ENCODE assay signal across 21 cellular contexts in genomic region chr6:148306287-148306686, GRCh38. TPM values are rescaled to one million over a fixed set of nuclear protein-coding genes. Genes with fewer than 3 reads are reported as not detected.
DNase-seq lines count a peak whose midpoint lies in the region; ATAC-seq and TF ChIP-seq lines count a peak whose summit lies in the region.
"Had no signal": no experiment of that assay in that cellular context is flagged by ENCODE, and none has a peak within 500 bp of the region (broad histone marks: within the 10 kb centered on the region; RNA-seq: fewer than 3 reads in every experiment).

No MANE protein-coding gene starts in this region.

- H3K9ac ChIP-seq in GM23248 (no peak overlapping the region), fibroblast of lung (ENCODE audit: insufficient read depth, low read length) (no peak overlapping the region), smooth muscle cell (ENCODE audit: low read depth) (no peak overlapping the region)

- H3K4me1 ChIP-seq in GM23248 (ENCODE audit: insufficient read depth) (peaks cover 57% of the 10 kb centered on the region), Panc1 (ENCODE audit: control insufficient read depth, insufficient read depth, low read length) (no peaks in the 10 kb centered on the region), fibroblast of lung (ENCODE audit: control insufficient read depth, extremely low read depth, insufficient read depth, low read length) (peaks cover 8% of the 10 kb centered on the region), smooth muscle cell (ENCODE audit: low read depth) (peaks cover 3% of the 10 kb centered on the region)
- H3K4me1 ChIP-seq: adrenal gland, gastroesophageal sphincter had no signal

- H3K9me3 ChIP-seq in GM23248 (ENCODE audit: low read depth), result no peaks in the 10 kb centered on the region
- H3K9me3 ChIP-seq in Panc1 (ENCODE audit: control insufficient read depth, insufficient read depth, low read depth, low read length), result no peaks in the 10 kb centered on the region
- H3K9me3 ChIP-seq in fibroblast of lung (ENCODE audit: control insufficient read depth, insufficient read depth, low read depth, low read length), result no peaks in the 10 kb centered on the region
- H3K9me3 ChIP-seq in smooth muscle cell (replicated peaks; ENCODE audit: low read depth), result no peaks in the 10 kb centered on the region
- H3K9me3 ChIP-seq: adrenal gland, gastroesophageal sphincter had no signal

- CTCF ChIA-PET in Panc1 (lab: Charles Lee), result no interaction called here

- POLR2A ChIA-PET in Panc1 (lab: Charles Lee), result no interaction called here

- H3K79me2 ChIP-seq in GM23248 (ENCODE audit: insufficient read depth), result peaks cover 88% of the 10 kb centered on the region
- H3K79me2 ChIP-seq in fibroblast of lung (ENCODE audit: control insufficient read depth, insufficient read depth, low read length), result no peaks in the 10 kb centered on the region
- no peaks in the 10 kb centered on the region for H3K79me2 ChIP-seq in smooth muscle cell (ENCODE audit: low read depth)

- H2AFZ ChIP-seq in GM23248 (no peak overlapping the region), fibroblast of lung (ENCODE audit: low read length) (no peak overlapping the region), smooth muscle cell (ENCODE audit: low read depth) (no peak overlapping the region)

- H3K4me1 Mint-ChIP-seq in activated T-helper 2 cell treated with anti-CD3 and anti-CD28 coated beads, Interferon-gamma antibody, Interleukin-2, Interleukin-4, amounts not matched to agents 10 μg/mL and 5 μg/mL and 100 μg/mL, durations not matched to agents 14 hours and 24 hours and 36 hours (ENCODE audit: low read depth), result no peaks in the 10 kb centered on the region
- H3K4me1 Mint-ChIP-seq: activated CD8-positive, alpha-beta memory T cell treated with anti-CD3 and anti-CD28 coated beads, Interleukin-2, amount 10 ng/mL, durations not matched to agents 7 days and 5 days; natural killer cell had no signal

- H3K27ac ChIP-seq in GM23248 (peak overlapping the region; percentile 52), Panc1 (ENCODE audit: low read length) (no peak overlapping the region), fibroblast of lung (ENCODE audit: insufficient read depth, low read length) (no peak overlapping the region), smooth muscle cell (ENCODE audit: low read depth) (peak overlapping the region; percentile 51)
- H3K27ac ChIP-seq: adrenal gland, gastroesophageal sphincter had no signal

- in situ Hi-C loops in GM23248 (cut with MboI) (no loop called here), Panc1 (cut with HindIII; ENCODE audit: low pct_unique_long_range_greater_than_20kb, low sequenced_read_pairs) (no loop called here)

- TF ChIP-seq CTCF in Panc1 (IDR thresholded peaks at IDR 0.05), result no peak
- no peak for TF ChIP-seq CTCF in fibroblast of lung (conservative IDR thresholded peaks at IDR 0.05 in 1 of 2, IDR thresholded peaks at IDR 0.05 in 1 of 2; ENCODE audit: low read depth in 1 of 2, low read length in 2 of 2)
- no peak for TF ChIP-seq CTCF in smooth muscle cell (IDR thresholded peaks at IDR 0.05; ENCODE audit: borderline replicate concordance, insufficient read depth, poor library complexity, severe bottlenecking)

- no TSS peak for BruUV-seq in Panc1 (replicated peaks; lab: Mats Ljungman, UMichigan)

- H3K27me3 ChIP-seq in GM23248 (replicated peaks; ENCODE audit: insufficient read depth), result no peaks in the 10 kb centered on the region
- H3K27me3 ChIP-seq in Panc1 (ENCODE audit: control insufficient read depth, insufficient read depth, low read length), result no peaks in the 10 kb centered on the region
- H3K27me3 ChIP-seq in fibroblast of lung (ENCODE audit: control insufficient read depth, insufficient read depth, low read length), result no peaks in the 10 kb centered on the region
- no peaks in the 10 kb centered on the region for H3K27me3 ChIP-seq in smooth muscle cell (ENCODE audit: low read depth)
- H3K27me3 ChIP-seq: adrenal gland, gastroesophageal sphincter had no signal

- H3F3A ChIP-seq in GM23248 (ENCODE audit: insufficient read depth) (peaks cover 34% of the 10 kb centered on the region), smooth muscle cell (ENCODE audit: low read depth) (no peaks in the 10 kb centered on the region)

- no peaks in the 10 kb centered on the region for H3K9me3 Mint-ChIP-seq in activated T-helper 2 cell treated with anti-CD3 and anti-CD28 coated beads, Interferon-gamma antibody, Interleukin-2, Interleukin-4, amounts not matched to agents 10 μg/mL and 5 μg/mL and 100 μg/mL, durations not matched to agents 14 hours and 24 hours and 36 hours
- H3K9me3 Mint-ChIP-seq: CD8-positive, alpha-beta T cell; natural killer cell had no signal

- no peaks in the 10 kb centered on the region for H3K27me3 Mint-ChIP-seq in activated T-helper 2 cell treated with anti-CD3 and anti-CD28 coated beads, Interferon-gamma antibody, Interleukin-2, Interleukin-4, amounts not matched to agents 10 μg/mL and 5 μg/mL and 100 μg/mL, durations not matched to agents 14 hours and 24 hours and 36 hours (ENCODE audit: low read depth)
- H3K27me3 Mint-ChIP-seq: activated CD8-positive, alpha-beta memory T cell treated with anti-CD3 and anti-CD28 coated beads, Interleukin-2, amount 10 ng/mL, durations not matched to agents 7 days and 5 days had no signal

- intact Hi-C loops in Panc1 (cut with micrococcal nuclease; ENCODE audit: unreplicated experiment), result no loop called here
- intact Hi-C loops in activated T-helper 2 cell treated with anti-CD3 and anti-CD28 coated beads, Interferon-gamma antibody, Interleukin-2, Interleukin-4, amounts not matched to agents 10 μg/mL and 5 μg/mL and 100 μg/mL, durations not matched to agents 14 hours and 24 hours and 36 hours (cut with micrococcal nuclease), result no loop called here

- no peaks in the 10 kb centered on the region for H3K36me3 Mint-ChIP-seq in activated T-helper 2 cell treated with anti-CD3 and anti-CD28 coated beads, Interferon-gamma antibody, Interleukin-2, Interleukin-4, amounts not matched to agents 10 μg/mL and 5 μg/mL and 100 μg/mL, durations not matched to agents 14 hours and 24 hours and 36 hours (ENCODE audit: low read depth)
- H3K36me3 Mint-ChIP-seq: activated CD8-positive, alpha-beta memory T cell treated with anti-CD3 and anti-CD28 coated beads, Interleukin-2, amount 10 ng/mL, durations not matched to agents 7 days and 5 days; CD8-positive, alpha-beta T cell; natural killer cell had no signal

- H3K4me2 ChIP-seq in GM23248 (ENCODE audit: unreplicated experiment) (peak overlapping the region; percentile 16), fibroblast of lung (ENCODE audit: extremely low read depth, insufficient read depth, low read length) (peak overlapping the region; percentile 29), smooth muscle cell (no peak overlapping the region)

- ATAC-seq in Panc1, result peak; percentile 48; the same call in 1 of the 2 replicates
- no peak for ATAC-seq in HG02970 (IDR thresholded peaks at IDR 0.05; ENCODE audit: low FRiP score, unreplicated experiment)
- ATAC-seq: activated CD8-positive, alpha-beta memory T cell treated with anti-CD3 and anti-CD28 coated beads, Interleukin-2, amount 10 ng/mL, durations not matched to agents 7 days and 5 days; CD8-positive, alpha-beta T cell; gastroesophageal sphincter; natural killer cell had no signal

- H3K4me3 ChIP-seq in GM23248 (no peak overlapping the region), Panc1 (ENCODE audit: low read depth in 2 of 2, low read length in 2 of 2) (no peak overlapping the region), fibroblast of lung (replicated peaks in 1 of 4; ENCODE audit: control extremely low read depth in 1 of 4, insufficient read depth in 1 of 4, low read depth in 3 of 4, low read length in 4 of 4) (no peak overlapping the region), smooth muscle cell (no peak overlapping the region)
- H3K4me3 ChIP-seq: adrenal gland, gastroesophageal sphincter had no signal

- 93 to 98% methylated on average over 2 of the region's 2 CpGs for WGBS in GM23248 (ENCODE audit: low coverage in 1 of 2, low lambda C conversion rate in 2 of 2, missing lambda C conversion rate in 2 of 2), 2 experiments
- 98% methylated on average over 2 of the region's 2 CpGs for WGBS in smooth muscle cell (ENCODE audit: low lambda C conversion rate)

- DNase-seq in GM23248 (no peak), Panc1 (ENCODE audit: low read depth, low spot score) (no peak), fibroblast of lung (ENCODE audit: low read depth in 2 of 2) (no peak), smooth muscle cell (lab: John Stamatoyannopoulos, UW; ENCODE audit: unreplicated experiment) (no peak), NCI-H510A treated with DMSO at 0.1 percent for 48 hours (lab: John Stamatoyannopoulos, UW) (no peak)
- no peak for DNase-seq in activated T-helper 2 cell treated with anti-CD3 and anti-CD28 coated beads, Interferon-gamma antibody, Interleukin-2, Interleukin-4, amounts not matched to agents 10 μg/mL and 5 μg/mL and 100 μg/mL, durations not matched to agents 14 hours and 24 hours and 36 hours (ENCODE audit: low spot score)
- DNase-seq: activated CD4-positive, alpha-beta T cell treated with anti-CD3 and anti-CD28 coated beads for 48 hours; activated CD8-positive, alpha-beta memory T cell treated with anti-CD3 and anti-CD28 coated beads, Interleukin-2, amount 10 ng/mL, durations not matched to agents 7 days and 5 days; activated effector memory CD4-positive, alpha-beta T cell treated with anti-CD3 and anti-CD28 coated beads, Interleukin-2, amount 50 U/mL, for 16 hours; adrenal gland; CD8-positive, alpha-beta T cell; DND-41; kidney; mammary epithelial cell; MM.1S; natural killer cell; NCI-H187 treated with DMSO at 0.1 percent for 48 hours; NCI-H446 treated with DMSO at 0.1 percent for 48 hours; stimulated activated CD4-positive, alpha-beta T cell treated with anti-CD3 and anti-CD28 coated beads, Interleukin-4, amount 100 ng/mL, for 24 hours had no signal

- no peaks in the 10 kb centered on the region for H3K9me2 ChIP-seq in GM23248 (ENCODE audit: insufficient read depth)

- H4K20me1 ChIP-seq in GM23248 (ENCODE audit: insufficient read depth) (no peaks in the 10 kb centered on the region), fibroblast of lung (ENCODE audit: control insufficient read depth, extremely low read depth, insufficient read depth, low read length) (no peaks in the 10 kb centered on the region), smooth muscle cell (ENCODE audit: low read depth) (no peaks in the 10 kb centered on the region)

- H3K4me3 Mint-ChIP-seq in activated T-helper 2 cell treated with anti-CD3 and anti-CD28 coated beads, Interferon-gamma antibody, Interleukin-2, Interleukin-4, amounts not matched to agents 10 μg/mL and 5 μg/mL and 100 μg/mL, durations not matched to agents 14 hours and 24 hours and 36 hours (ENCODE audit: low read depth), result no peak overlapping the region
- H3K4me3 Mint-ChIP-seq: activated CD8-positive, alpha-beta memory T cell treated with anti-CD3 and anti-CD28 coated beads, Interleukin-2, amount 10 ng/mL, durations not matched to agents 7 days and 5 days; CD8-positive, alpha-beta T cell; natural killer cell had no signal

- no peak overlapping the region for H3K27ac Mint-ChIP-seq in activated T-helper 2 cell treated with anti-CD3 and anti-CD28 coated beads, Interferon-gamma antibody, Interleukin-2, Interleukin-4, amounts not matched to agents 10 μg/mL and 5 μg/mL and 100 μg/mL, durations not matched to agents 14 hours and 24 hours and 36 hours
- H3K27ac Mint-ChIP-seq: activated CD8-positive, alpha-beta memory T cell treated with anti-CD3 and anti-CD28 coated beads, Interleukin-2, amount 10 ng/mL, durations not matched to agents 7 days and 5 days; CD8-positive, alpha-beta T cell; natural killer cell had no signal

- 0 out of 2 replicates have a peak, but pooled peaks cover 5% of the 10 kb centered on the region for H3K36me3 ChIP-seq in GM23248 (ENCODE audit: low read depth)
- no peaks in the 10 kb centered on the region for H3K36me3 ChIP-seq in Panc1 (ENCODE audit: control insufficient read depth, insufficient read depth, low read length)
- H3K36me3 ChIP-seq in fibroblast of lung (ENCODE audit: control insufficient read depth, insufficient read depth, low read length), result no peaks in the 10 kb centered on the region
- H3K36me3 ChIP-seq in smooth muscle cell (ENCODE audit: low read depth), result no peaks in the 10 kb centered on the region
- H3K36me3 ChIP-seq: adrenal gland, gastroesophageal sphincter had no signal

RNA-seq across cellular contexts. Expression of gene SASH1, which starts 36.4 kb away (rescaled TPM):
- 89.7 and 99.0 TPM in 2 replicates for total RNA-seq in GM23248 (2014; rRNA removed; shearing (Covaris generic))
- polyA plus RNA-seq in GM23248 (2016; fragmentation: Nextera tagmentation; extraction: Ambion mirVana) (68.5 and 69.1 TPM in 2 replicates), fibroblast of lung (23.7 and 44.6 TPM in 2 replicates), smooth muscle cell (12.7 and 13.3 TPM in 2 replicates)
- total RNA-seq in Panc1 (2021; ENCODE audit: unreplicated experiment) (6.6 TPM), fibroblast of lung (21.3 and 38.6 TPM in 2 replicates), smooth muscle cell (16.2 and 21.2 TPM in 2 replicates)
- 2.3 TPM for polyA plus RNA-seq in Panc1 (2012; ENCODE audit: insufficient read length)
- 14.3 and 33.1 TPM in 2 replicates for polyA plus RNA-seq in fibroblast of lung (2012)
- 37.1 and 50.2 TPM in 2 replicates for polyA minus RNA-seq in fibroblast of lung (ENCODE audit: low replicate concordance)
- 0.52 and 0.74 TPM in 2 replicates for total RNA-seq in activated T-helper 2 cell treated with anti-CD3 and anti-CD28 coated beads, Interferon-gamma antibody, Interleukin-2, Interleukin-4, amounts not matched to agents 10 μg/mL and 5 μg/mL and 100 μg/mL, durations not matched to agents 14 hours and 24 hours and 36 hours

Comparison
In these comparisons a context has a peak if more than half of its experiments do, and no peak if none do; other contexts are left out.
1. H3K27ac ChIP-seq: peak in GM23248 (single experiment) and smooth muscle cell (single experiment); none in Panc1 (single experiment) and fibroblast of lung (single experiment).